Comparison of ENCODE assay signal across 23 cellular contexts in genomic region chr7:19815546-19815945, GRCh38. TPM values are rescaled to one million over a fixed set of nuclear protein-coding genes. Genes with fewer than 3 reads are reported as not detected.
DNase-seq lines count a peak whose midpoint lies in the region; TF ChIP-seq lines count a peak whose summit lies in the region.
"Had no signal": no experiment of that assay in that cellular context is flagged by ENCODE, and none has a peak within 500 bp of the region (broad histone marks: within the 10 kb centered on the region; RNA-seq: fewer than 3 reads in every experiment).

No MANE protein-coding gene starts in this region.

- H3K79me2 ChIP-seq in neural cell (replicated peaks; ENCODE audit: insufficient read depth, low read length) = no peaks in the 10 kb centered on the region
- no peaks in the 10 kb centered on the region for H3K79me2 ChIP-seq in SK-N-SH (ENCODE audit: insufficient read depth)

- H3K4me2 ChIP-seq in neural cell (ENCODE audit: low read length) (no peak overlapping the region), SK-N-SH (no peak overlapping the region)
- H3K4me2 ChIP-seq: KMS-11 had no signal

- no peaks in the 10 kb centered on the region for H3K27me3 ChIP-seq in neural cell (ENCODE audit: insufficient read depth, low read depth, low read length)
- no peaks in the 10 kb centered on the region for H3K27me3 ChIP-seq in SK-N-SH (ENCODE audit: insufficient read depth)
- H3K27me3 ChIP-seq: BE2C, SJCRH30 had no signal

- H3K27ac ChIP-seq in neural cell (ENCODE audit: low read length) (peak overlapping the region; percentile 35), SK-N-SH (ENCODE audit: low read depth in 2 of 2, low read length in 1 of 2) (no peak overlapping the region)
- H3K27ac ChIP-seq: KMS-11, SJCRH30 had no signal

- no peak overlapping the region for H3K9ac ChIP-seq in neural cell (ENCODE audit: low read length)
- no peak overlapping the region for H3K9ac ChIP-seq in SK-N-SH
- H3K9ac ChIP-seq: KMS-11 had no signal

- TF ChIP-seq CTCF in neural cell (IDR thresholded peaks at IDR 0.05; ENCODE audit: poor library complexity, severe bottlenecking) (no peak), SK-N-SH (IDR thresholded peaks at IDR 0.05) (no peak)

- H3K9me2 ChIP-seq in neural cell (ENCODE audit: insufficient read depth, low read length) (no peaks in the 10 kb centered on the region), SK-N-SH (no peaks in the 10 kb centered on the region)

- no peak overlapping the region for H3K4me3 ChIP-seq in neural cell (ENCODE audit: low read length)
- H3K4me3 ChIP-seq in SK-N-SH (ENCODE audit: low read depth in 2 of 2, low read length in 1 of 2) = no peak overlapping the region
- H3K4me3 ChIP-seq: HAP-1, SJCRH30 had no signal

- POLR2A ChIA-PET in SK-N-SH (lab: Yijun Ruan, JAX) = no interaction called here

- DNase-seq in AG08395 (ENCODE audit: low spot score) (peak; percentile 17), HCEC 1CT (peak; percentile 12), astrocyte of the hippocampus (ENCODE audit: low read depth, low spot score) (peak; percentile 42), SK-N-SH (no peak), islet precursor cell (no peak), SK-N-DZ (ENCODE audit: low spot score) (no peak)
- no peak for DNase-seq in activated CD4-positive, alpha-beta T cell treated with anti-CD3 and anti-CD28 coated beads, Interleukin-2, amount 50 U/mL, for 48 hours
- DNase-seq: 8988T; BE2C; CD4-positive, CD25-positive, alpha-beta regulatory T cell; DMS79; IMR-90; MV-4-11; NCI-H1694; NCI-H2081 treated with DMSO at 0.1 percent for 48 hours; NCI-H2171 treated with DMSO at 0.1 percent for 48 hours; NCI-H524 treated with DMSO at 0.1 percent for 48 hours; NCI-H82; SJCRH30 had no signal

- H3F3A ChIP-seq in neural cell (ENCODE audit: insufficient read depth, low read length, poor library complexity, severe bottlenecking) = no peaks in the 10 kb centered on the region
- no peaks in the 10 kb centered on the region for H3F3A ChIP-seq in SK-N-SH (replicated peaks; ENCODE audit: insufficient read depth)

- TF ChIP-seq EP300 in neural cell (conservative IDR thresholded peaks at IDR 0.05; ENCODE audit: poor library complexity, severe bottlenecking) (no peak), SK-N-SH (IDR thresholded peaks at IDR 0.05; ENCODE audit: borderline replicate concordance in 1 of 2, low read depth in 1 of 2, low read length in 1 of 2) (no peak)

- TF ChIP-seq RAD21 in neural cell (conservative IDR thresholded peaks at IDR 0.05) (no peak), SK-N-SH (IDR thresholded peaks at IDR 0.05; ENCODE audit: low read length) (no peak)

- no peaks in the 10 kb centered on the region for H4K20me1 ChIP-seq in neural cell (ENCODE audit: insufficient read depth)
- no peaks in the 10 kb centered on the region for H4K20me1 ChIP-seq in SK-N-SH (ENCODE audit: insufficient read depth)

- H2AFZ ChIP-seq in neural cell (ENCODE audit: low read depth, low read length) (no peak overlapping the region), SK-N-SH (ENCODE audit: low read depth) (no peak overlapping the region)

- CTCF ChIA-PET in SK-N-SH (lab: Yijun Ruan, JAX) = interaction anchor here (1.3 kb wide), 1 partner anchor 68 kb away, joined by 4 read pairs; no protein-coding TSS in a partner anchor

- H3K36me3 ChIP-seq in neural cell (ENCODE audit: insufficient read depth, low read length) (no peaks in the 10 kb centered on the region), SK-N-SH (replicated peaks in 1 of 2; ENCODE audit: control insufficient read depth in 1 of 2, insufficient read depth in 2 of 2, low read length in 1 of 2) (no peaks in the 10 kb centered on the region)
- H3K36me3 ChIP-seq: BE2C, HAP-1, SJCRH30 had no signal

- WGBS in SK-N-SH (ENCODE audit: low lambda C conversion rate) = 8% methylated on average over 2 of the region's 2 CpGs

- no peaks in the 10 kb centered on the region for H3K4me1 ChIP-seq in SK-N-SH (ENCODE audit: control insufficient read depth in 1 of 2, insufficient read depth in 2 of 2, low read depth in 1 of 2, low read length in 1 of 2)
- H3K4me1 ChIP-seq: BE2C, HAP-1, SJCRH30 had no signal

- H3K9me3 ChIP-seq in neural cell (ENCODE audit: low read length) (no peaks in the 10 kb centered on the region), SK-N-SH (no peaks in the 10 kb centered on the region)
- H3K9me3 ChIP-seq: BE2C, HAP-1, SJCRH30 had no signal

TF ChIP-seq in neural cell, 6 proteins besides CTCF, POLR2A, EP300 and RAD21:
- TF ChIP-seq TAF1 (IDR thresholded peaks at IDR 0.05; ENCODE audit: low read depth) = no peak
- no peak for TF ChIP-seq SMC3 (conservative IDR thresholded peaks at IDR 0.05; ENCODE audit: poor library complexity)
- no peak for TF ChIP-seq EZH2 (IDR thresholded peaks at IDR 0.05; ENCODE audit: borderline replicate concordance, insufficient read depth, low read length, poor library complexity, severe bottlenecking)
- TF ChIP-seq REST (IDR thresholded peaks at IDR 0.05; ENCODE audit: borderline replicate concordance) = no peak
- no peak for TF ChIP-seq POLR2AphosphoS5 (IDR thresholded peaks at IDR 0.05)
- no peak for TF ChIP-seq MXI1 (conservative IDR thresholded peaks at IDR 0.05; ENCODE audit: poor library complexity, severe bottlenecking)

TF ChIP-seq in SK-N-SH, 30 proteins besides CTCF, POLR2A, EP300 and RAD21 (continues in another document):
- no peak for TF ChIP-seq POLR2AphosphoS5 (IDR thresholded peaks at IDR 0.05; ENCODE audit: low read depth, low read length)
- no peak for TF ChIP-seq RCOR1 (IDR thresholded peaks at IDR 0.05; ENCODE audit: low read length)
- TF ChIP-seq YY1 (IDR thresholded peaks at IDR 0.05; ENCODE audit: low read depth) = no peak
- no peak for TF ChIP-seq PBX3 (IDR thresholded peaks at IDR 0.05)
- TF ChIP-seq, protein P1, sequence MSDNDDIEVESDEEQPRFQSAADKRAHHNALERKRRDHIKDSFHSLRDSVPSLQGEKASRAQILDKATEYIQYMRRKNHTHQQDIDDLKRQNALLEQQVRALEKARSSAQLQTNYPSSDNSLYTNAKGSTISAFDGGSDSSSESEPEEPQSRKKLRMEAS (IDR thresholded peaks at IDR 0.05; ENCODE audit: low read depth) = no peak
- TF ChIP-seq NRF1 (IDR thresholded peaks at IDR 0.05; ENCODE audit: low read depth, low read length) = no peak
- TF ChIP-seq GATA2 (CRISPR knock-in tag; IDR thresholded peaks at IDR 0.05) = no peak
- no peak for TF ChIP-seq RFX5 (IDR thresholded peaks at IDR 0.05; ENCODE audit: low read length)
- TF ChIP-seq REST (IDR thresholded peaks at IDR 0.05; ENCODE audit: low read depth, low read length) = no peak
- no peak for TF ChIP-seq GABPA (IDR thresholded peaks at IDR 0.05; ENCODE audit: low read depth)
- TF ChIP-seq USF2 (IDR thresholded peaks at IDR 0.05; ENCODE audit: borderline replicate concordance, low read depth, low read length) = no peak

RNA-seq across cellular contexts. Expression of gene TMEM196, which starts 42.1 kb away (rescaled TPM):
- polyA plus RNA-seq in neural cell = 30.3 and 35.7 TPM in 2 replicates
- polyA minus RNA-seq in neural cell = 48.5 and 54.6 TPM in 2 replicates
- not detected in 2 replicates for polyA plus RNA-seq in SK-N-SH (2012; rRNA removed)
- not detected in 2 replicates for polyA plus RNA-seq in SK-N-SH (2012; cell fraction: cytosol; rRNA removed)
- polyA plus RNA-seq in SK-N-SH (2012; cell fraction: nucleus; rRNA removed) = not detected in 2 replicates
- polyA plus RNA-seq in SK-N-DZ (2014; cell fraction: cytosol; rRNA removed) = 2.8 and 7.4 TPM in 2 replicates
- polyA plus RNA-seq in SK-N-DZ (2014; cell fraction: nucleus; rRNA removed) = 7.4 and 8.2 TPM in 2 replicates
- polyA plus RNA-seq: AG04450; CD4-positive, CD25-positive, alpha-beta regulatory T cell; IMR-90 had no signal

Comparison
In these comparisons a context has a peak if more than half of its experiments do, and no peak if none do; other contexts are left out.
1. DNase-seq: peak in AG08395 (single experiment), HCEC 1CT (single experiment) and astrocyte of the hippocampus (single experiment); none in SK-N-SH (single experiment), activated CD4-positive, alpha-beta T cell treated with anti-CD3 and anti-CD28 coated beads, Interleukin-2, amount 50 U/mL, for 48 hours (0 of 2), islet precursor cell (single experiment) and SK-N-DZ (single experiment).
2. RNA of gene TMEM196, which starts 42.1 kb away (polyA plus RNA-seq): 30.3 to 35.7 TPM in neural cell; not detected in SK-N-SH; every median in the first group is over 10 times any median in the second.